Comparison of ENCODE assay signal across 16 cellular contexts in the genomic region with DNA sequence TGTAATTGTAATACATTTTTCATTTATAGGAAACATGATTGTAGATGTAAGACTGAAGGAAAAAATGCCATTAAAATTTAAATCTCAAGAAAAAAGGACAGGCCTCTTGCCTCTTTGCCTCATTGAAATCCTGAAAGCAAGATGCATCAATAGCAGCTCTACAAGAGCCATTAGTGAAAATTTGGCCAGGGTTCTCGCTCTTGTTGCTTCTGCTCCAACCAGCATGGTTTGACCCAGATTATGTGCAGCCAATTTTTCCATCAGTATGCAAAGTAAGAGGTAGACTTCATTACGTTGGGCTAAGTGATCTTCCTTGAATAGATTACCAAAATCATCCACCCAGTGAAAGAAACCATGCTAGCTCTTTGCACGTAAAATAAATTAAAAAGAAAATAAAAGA.
DNase-seq lines count a peak whose midpoint lies in the region; ATAC-seq, FAIRE-seq and TF ChIP-seq lines count a peak whose summit lies in the region.
"Had no signal": no experiment of that assay in that cellular context is flagged by ENCODE, and none has a peak within 500 bp of the region (broad histone marks: within the 10 kb centered on the region; RNA-seq: fewer than 3 reads in every experiment).

No MANE protein-coding gene starts in this region.

- H3K27me3 ChIP-seq in K562 (ENCODE audit: control insufficient read depth in 2 of 2, insufficient read depth in 2 of 2, low read length in 2 of 2) (no peaks in the 10 kb centered on the region), small intestine (ENCODE audit: control insufficient read depth in 2 of 2, insufficient read depth in 2 of 2, low read length in 2 of 2) (no peaks in the 10 kb centered on the region)

- no TSS peak for BruUV-seq in K562 (replicated peaks; lab: Mats Ljungman, UMichigan)

- H3K27ac ChIP-seq in K562 (ENCODE audit: extremely low read depth, low read depth, low read length) (no peak overlapping the region), small intestine (ENCODE audit: low read depth in 1 of 2, low read length in 1 of 2) (no peak overlapping the region)

- H4K20me1 ChIP-seq in K562 (replicated peaks; ENCODE audit: control insufficient read depth, insufficient read depth, low read length): no peaks in the 10 kb centered on the region

- FAIRE-seq in K562 (lab: Jason Lieb, UNC) (peak; percentile 51), small intestine (lab: Jason Lieb, UNC) (no peak)
- FAIRE-seq: A204.1, D721Med, G401.6, GM12892, H1 had no signal

- H3K79me2 ChIP-seq in K562 (ENCODE audit: control insufficient read depth, insufficient read depth, low read length): no peaks in the 10 kb centered on the region

- no peak overlapping the region for H2AFZ ChIP-seq in K562 (ENCODE audit: low read depth, low read length)

- H3K9me3 ChIP-seq in K562 (replicated peaks; ENCODE audit: control insufficient read depth, insufficient read depth, low read depth, low read length) (no peaks in the 10 kb centered on the region), small intestine (ENCODE audit: control insufficient read depth, low read depth) (no peaks in the 10 kb centered on the region)
- H3K9me3 ChIP-seq: HAP-1 had no signal

- TF ChIP-seq POLR2A in K562 (conservative IDR thresholded peaks at IDR 0.05): no peak

- TF ChIP-seq EP300 in K562 (IDR thresholded peaks at IDR 0.05; ENCODE audit: low read length): no peak

- ATAC-seq in K562 (no peak), left lobe of liver (no peak), GM18861 (IDR thresholded peaks at IDR 0.05; ENCODE audit: unreplicated experiment) (no peak)
- ATAC-seq: CD8-positive, alpha-beta T cell had no signal

- no peak for TF ChIP-seq CTCF in K562 (IDR thresholded peaks at IDR 0.05 in 2 of 3, conservative IDR thresholded peaks at IDR 0.05 in 1 of 3; ENCODE audit: insufficient read depth in 2 of 3, low read depth in 1 of 3, low read length in 3 of 3)

- H3K4me2 ChIP-seq in K562 (ENCODE audit: insufficient read depth, low read length): no peak overlapping the region

- no peak overlapping the region for H3K9ac ChIP-seq in K562 (ENCODE audit: insufficient read depth in 1 of 2, low read depth in 2 of 2, low read length in 2 of 2)

- POLR2A ChIA-PET in K562 (lab: Yijun Ruan, JAX): interaction anchor here (1.2 to 1.6 kb wide), 2 partner anchors 12 to 13 kb away, joined by 3 to 4 read pairs; no protein-coding TSS in a partner anchor

- DNase-seq in DMS79 treated with DMSO at 0.1 percent for 48 hours (lab: John Stamatoyannopoulos, UW): peak; percentile 88
- DNase-seq in K562 (ENCODE audit: extremely low read depth in 1 of 4, low spot score in 3 of 4): no peak
- DNase-seq in globus pallidus (ENCODE audit: low spot score): peak; percentile 57
- no peak for DNase-seq in left lobe of liver (ENCODE audit: low spot score)
- no peak for DNase-seq in stimulated activated CD8-positive, alpha-beta memory T cell treated with anti-CD3 and anti-CD28 coated beads, Interleukin-4, amount 100 ng/mL, for 48 hours
- DNase-seq in small intestine: no peak
- DNase-seq: CD8-positive, alpha-beta T cell; COR-L47; DMS153 had no signal

- H3K9me1 ChIP-seq in K562 (ENCODE audit: control insufficient read depth, insufficient read depth, low read length): no peaks in the 10 kb centered on the region

- TF ChIP-seq RAD21 in K562 (CRISPR knock-in tag; conservative IDR thresholded peaks at IDR 0.05 in 1 of 2, IDR thresholded peaks at IDR 0.05 in 1 of 2): no peak

- no peak overlapping the region for H3K4me3 ChIP-seq in K562
- no peak overlapping the region for H3K4me3 ChIP-seq in small intestine (ENCODE audit: low read depth in 1 of 2, low read length in 2 of 2)
- H3K4me3 ChIP-seq: HAP-1 had no signal

- in situ Hi-C loops in K562 (cut with MboI): no loop called here

- CTCF ChIA-PET in K562 (lab: Yijun Ruan, JAX; ENCODE audit: low intra/inter-chr PET ratio): no interaction called here

- no peaks in the 10 kb centered on the region for H3K36me3 ChIP-seq in K562 (ENCODE audit: control insufficient read depth, insufficient read depth, low read length)
- no peaks in the 10 kb centered on the region for H3K36me3 ChIP-seq in small intestine (ENCODE audit: control insufficient read depth in 2 of 2, insufficient read depth in 2 of 2, low read length in 2 of 2)
- H3K36me3 ChIP-seq: HAP-1 had no signal

- intact Hi-C loops in K562 (cut with micrococcal nuclease): no loop called here

- H3K4me1 ChIP-seq in K562 (replicated peaks in 1 of 2; ENCODE audit: control insufficient read depth in 2 of 2, insufficient read depth in 2 of 2, low read length in 2 of 2) (peaks cover 0 to 5% of the 10 kb centered on the region in 2 experiments; a peak in 2 of 5 replicates), small intestine (ENCODE audit: control insufficient read depth in 2 of 2, insufficient read depth in 1 of 2, low read depth in 1 of 2, low read length in 1 of 2) (no peaks in the 10 kb centered on the region)
- H3K4me1 ChIP-seq: HAP-1 had no signal

- 63% methylated on average over 3 of the region's 3 CpGs for WGBS in K562 (ENCODE audit: insufficient coverage, low coverage, missing lambda C conversion rate)
- 84 to 90% (median 87%) methylated on average over 3 of the region's 3 CpGs for WGBS in small intestine, 3 donors

TF ChIP-seq in K562, 482 proteins besides CTCF, POLR2A, EP300 and RAD21 (continues in another document):
- TF ChIP-seq, protein P1, sequence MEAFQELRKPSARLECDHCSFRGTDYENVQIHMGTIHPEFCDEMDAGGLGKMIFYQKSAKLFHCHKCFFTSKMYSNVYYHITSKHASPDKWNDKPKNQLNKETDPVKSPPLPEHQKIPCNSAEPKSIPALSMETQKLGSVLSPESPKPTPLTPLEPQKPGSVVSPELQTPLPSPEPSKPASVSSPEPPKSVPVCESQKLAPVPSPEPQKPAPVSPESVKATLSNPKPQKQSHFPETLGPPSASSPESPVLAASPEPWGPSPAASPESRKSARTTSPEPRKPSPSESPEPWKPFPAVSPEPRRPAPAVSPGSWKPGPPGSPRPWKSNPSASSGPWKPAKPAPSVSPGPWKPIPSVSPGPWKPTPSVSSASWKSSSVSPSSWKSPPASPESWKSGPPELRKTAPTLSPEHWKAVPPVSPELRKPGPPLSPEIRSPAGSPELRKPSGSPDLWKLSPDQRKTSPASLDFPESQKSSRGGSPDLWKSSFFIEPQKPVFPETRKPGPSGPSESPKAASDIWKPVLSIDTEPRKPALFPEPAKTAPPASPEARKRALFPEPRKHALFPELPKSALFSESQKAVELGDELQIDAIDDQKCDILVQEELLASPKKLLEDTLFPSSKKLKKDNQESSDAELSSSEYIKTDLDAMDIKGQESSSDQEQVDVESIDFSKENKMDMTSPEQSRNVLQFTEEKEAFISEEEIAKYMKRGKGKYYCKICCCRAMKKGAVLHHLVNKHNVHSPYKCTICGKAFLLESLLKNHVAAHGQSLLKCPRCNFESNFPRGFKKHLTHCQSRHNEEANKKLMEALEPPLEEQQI (IDR thresholded peaks at IDR 0.05): no peak
- TF ChIP-seq, protein P2, sequence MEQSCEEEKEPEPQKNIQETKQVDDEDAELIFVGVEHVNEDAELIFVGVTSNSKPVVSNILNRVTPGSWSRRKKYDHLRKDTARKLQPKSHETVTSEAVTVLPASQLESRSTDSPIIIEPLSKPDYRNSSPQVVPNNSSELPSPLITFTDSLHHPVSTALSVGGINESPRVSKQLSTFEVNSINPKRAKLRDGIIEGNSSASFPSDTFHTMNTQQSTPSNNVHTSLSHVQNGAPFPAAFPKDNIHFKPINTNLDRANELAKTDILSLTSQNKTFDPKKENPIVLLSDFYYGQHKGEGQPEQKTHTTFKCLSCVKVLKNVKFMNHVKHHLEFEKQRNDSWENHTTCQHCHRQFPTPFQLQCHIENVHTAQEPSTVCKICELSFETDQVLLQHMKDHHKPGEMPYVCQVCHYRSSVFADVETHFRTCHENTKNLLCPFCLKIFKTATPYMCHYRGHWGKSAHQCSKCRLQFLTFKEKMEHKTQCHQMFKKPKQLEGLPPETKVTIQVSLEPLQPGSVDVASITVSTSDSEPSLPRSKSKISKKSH (CRISPR knock-in tag; IDR thresholded peaks at IDR 0.05): no peak
- TF ChIP-seq, protein P3, sequence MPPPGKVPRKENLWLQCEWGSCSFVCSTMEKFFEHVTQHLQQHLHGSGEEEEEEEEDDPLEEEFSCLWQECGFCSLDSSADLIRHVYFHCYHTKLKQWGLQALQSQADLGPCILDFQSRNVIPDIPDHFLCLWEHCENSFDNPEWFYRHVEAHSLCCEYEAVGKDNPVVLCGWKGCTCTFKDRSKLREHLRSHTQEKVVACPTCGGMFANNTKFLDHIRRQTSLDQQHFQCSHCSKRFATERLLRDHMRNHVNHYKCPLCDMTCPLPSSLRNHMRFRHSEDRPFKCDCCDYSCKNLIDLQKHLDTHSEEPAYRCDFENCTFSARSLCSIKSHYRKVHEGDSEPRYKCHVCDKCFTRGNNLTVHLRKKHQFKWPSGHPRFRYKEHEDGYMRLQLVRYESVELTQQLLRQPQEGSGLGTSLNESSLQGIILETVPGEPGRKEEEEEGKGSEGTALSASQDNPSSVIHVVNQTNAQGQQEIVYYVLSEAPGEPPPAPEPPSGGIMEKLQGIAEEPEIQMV (tag; conservative IDR thresholded peaks at IDR 0.05; ENCODE audit: low read depth): no peak
- TF ChIP-seq, protein P4, sequence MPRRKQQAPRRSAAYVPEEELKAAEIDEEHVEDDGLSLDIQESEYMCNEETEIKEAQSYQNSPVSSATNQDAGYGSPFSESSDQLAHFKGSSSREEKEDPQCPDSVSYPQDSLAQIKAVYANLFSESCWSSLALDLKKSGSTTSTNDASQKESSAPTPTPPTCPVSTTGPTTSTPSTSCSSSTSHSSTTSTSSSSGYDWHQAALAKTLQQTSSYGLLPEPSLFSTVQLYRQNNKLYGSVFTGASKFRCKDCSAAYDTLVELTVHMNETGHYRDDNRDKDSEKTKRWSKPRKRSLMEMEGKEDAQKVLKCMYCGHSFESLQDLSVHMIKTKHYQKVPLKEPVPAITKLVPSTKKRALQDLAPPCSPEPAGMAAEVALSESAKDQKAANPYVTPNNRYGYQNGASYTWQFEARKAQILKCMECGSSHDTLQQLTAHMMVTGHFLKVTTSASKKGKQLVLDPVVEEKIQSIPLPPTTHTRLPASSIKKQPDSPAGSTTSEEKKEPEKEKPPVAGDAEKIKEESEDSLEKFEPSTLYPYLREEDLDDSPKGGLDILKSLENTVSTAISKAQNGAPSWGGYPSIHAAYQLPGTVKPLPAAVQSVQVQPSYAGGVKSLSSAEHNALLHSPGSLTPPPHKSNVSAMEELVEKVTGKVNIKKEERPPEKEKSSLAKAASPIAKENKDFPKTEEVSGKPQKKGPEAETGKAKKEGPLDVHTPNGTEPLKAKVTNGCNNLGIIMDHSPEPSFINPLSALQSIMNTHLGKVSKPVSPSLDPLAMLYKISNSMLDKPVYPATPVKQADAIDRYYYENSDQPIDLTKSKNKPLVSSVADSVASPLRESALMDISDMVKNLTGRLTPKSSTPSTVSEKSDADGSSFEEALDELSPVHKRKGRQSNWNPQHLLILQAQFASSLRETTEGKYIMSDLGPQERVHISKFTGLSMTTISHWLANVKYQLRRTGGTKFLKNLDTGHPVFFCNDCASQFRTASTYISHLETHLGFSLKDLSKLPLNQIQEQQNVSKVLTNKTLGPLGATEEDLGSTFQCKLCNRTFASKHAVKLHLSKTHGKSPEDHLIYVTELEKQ (CRISPR knock-in tag; IDR thresholded peaks at IDR 0.05): no peak
- no peak for TF ChIP-seq HCFC1 (IDR thresholded peaks at IDR 0.05; ENCODE audit: low read depth, low read length)
- no peak for TF ChIP-seq FOSL1 (tag; conservative IDR thresholded peaks at IDR 0.05)

Comparison
In these comparisons a context has a peak if more than half of its experiments do, and no peak if none do; other contexts are left out.
1. DNase-seq: peak in DMS79 treated with DMSO at 0.1 percent for 48 hours (single experiment) and globus pallidus (single experiment); none in K562 (0 of 4), left lobe of liver (single experiment), stimulated activated CD8-positive, alpha-beta memory T cell treated with anti-CD3 and anti-CD28 coated beads, Interleukin-4, amount 100 ng/mL, for 48 hours (single experiment) and small intestine (single experiment).